Comparison of ENCODE assay signal across 19 cellular contexts in the genomic region with DNA sequence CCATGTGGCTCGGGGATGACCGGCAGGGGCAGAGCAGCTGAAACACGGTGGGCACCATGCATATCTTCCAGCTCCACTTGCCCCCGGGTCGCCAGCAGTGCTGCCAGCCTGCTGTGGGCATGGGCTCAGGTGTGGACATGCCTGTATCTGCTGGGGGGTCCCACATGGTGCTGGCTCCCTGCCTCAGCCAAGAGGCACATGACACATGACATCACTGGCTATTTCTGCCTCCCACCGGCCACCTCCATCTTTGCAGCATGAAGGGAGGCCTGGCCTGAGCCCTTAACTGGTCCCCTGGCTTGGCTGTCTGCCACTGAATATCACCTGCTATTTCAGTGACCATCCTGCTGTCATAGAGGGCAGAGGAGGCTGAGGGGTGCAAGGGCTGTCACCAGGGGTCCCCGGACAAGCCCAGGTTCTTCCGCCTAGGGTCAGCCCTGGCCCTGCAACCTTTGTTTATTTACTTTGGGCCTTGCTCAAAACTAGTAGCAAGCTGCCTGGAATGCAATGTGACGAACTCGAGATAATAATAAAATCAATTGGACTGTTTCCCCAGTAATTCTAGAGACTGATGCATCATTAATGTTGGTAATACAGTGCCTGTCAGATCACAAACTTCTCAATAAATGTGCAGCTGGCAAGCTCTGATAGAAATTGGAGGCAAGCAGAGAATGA. TPM values are rescaled to one million over a fixed set of nuclear protein-coding genes. Genes with fewer than 3 reads are reported as not detected.
DNase-seq lines count a peak whose midpoint lies in the region; ATAC-seq, FAIRE-seq and TF ChIP-seq lines count a peak whose summit lies in the region.
"Had no signal": no experiment of that assay in that cellular context is flagged by ENCODE, and none has a peak within 500 bp of the region (broad histone marks: within the 10 kb centered on the region; RNA-seq: fewer than 3 reads in every experiment).

No MANE protein-coding gene starts in this region.

- H3K79me2 ChIP-seq in K562 (ENCODE audit: control insufficient read depth, insufficient read depth, low read length): peaks cover 65% of the 10 kb centered on the region

- peak overlapping the region in 1 of 2 experiments; percentile 82; a peak in 2 of 4 replicates for H3K9ac ChIP-seq in K562 (ENCODE audit: insufficient read depth in 1 of 2, low read depth in 2 of 2, low read length in 2 of 2)
- no peak overlapping the region for H3K9ac ChIP-seq in stomach smooth muscle (ENCODE audit: low read length in 2 of 2)

- H3K27ac ChIP-seq in K562 (ENCODE audit: extremely low read depth, low read depth, low read length) (no peak overlapping the region), stomach smooth muscle (ENCODE audit: low read length) (peak overlapping the region; percentile 24)
- H3K27ac ChIP-seq: 22Rv1, brain microvascular endothelial cell had no signal

- WGBS in K562 (ENCODE audit: insufficient coverage, low coverage, missing lambda C conversion rate): 76% methylated on average over 10 of the region's 10 CpGs

- intact Hi-C loops in K562 (cut with micrococcal nuclease): no loop called here

- no peak for TF ChIP-seq EP300 in K562 (IDR thresholded peaks at IDR 0.05; ENCODE audit: low read length)

- TF ChIP-seq POLR2A in K562 (conservative IDR thresholded peaks at IDR 0.05): no peak

- CTCF ChIA-PET in K562 (lab: Yijun Ruan, JAX; ENCODE audit: low intra/inter-chr PET ratio): no interaction called here

- H3K9me1 ChIP-seq in K562 (ENCODE audit: control insufficient read depth, insufficient read depth, low read length): no peaks in the 10 kb centered on the region

- in situ Hi-C loops in K562 (cut with MboI): loop anchor here (25.0 kb wide), 1 partner anchor 90 kb away; no protein-coding TSS in a partner anchor

- H3K4me1 Mint-ChIP-seq in activated T-cell treated with anti-CD3 and anti-CD28 coated beads, Interleukin-2, amount 50 U/mL, for 72 hours (ENCODE audit: low read depth): peaks cover 27% of the 10 kb centered on the region
- H3K4me1 Mint-ChIP-seq: activated CD8-positive, alpha-beta memory T cell treated with anti-CD3 and anti-CD28 coated beads, Interleukin-2, amount 10 ng/mL, durations not matched to agents 7 days and 5 days had no signal

- no peaks in the 10 kb centered on the region for H3K27me3 Mint-ChIP-seq in activated T-cell treated with anti-CD3 and anti-CD28 coated beads, Interleukin-2, amount 50 U/mL, for 72 hours (ENCODE audit: low read depth)
- H3K27me3 Mint-ChIP-seq: activated CD8-positive, alpha-beta memory T cell treated with anti-CD3 and anti-CD28 coated beads, Interleukin-2, amount 10 ng/mL, durations not matched to agents 7 days and 5 days; CD4-positive, CD25-positive, alpha-beta regulatory T cell; stimulated activated naive CD8-positive, alpha-beta T cell treated with anti-CD3 and anti-CD28 coated beads, Interleukin-15, Interleukin-2, amounts not matched to agents 100 ng/mL and 50 ng/mL, for 24 hours; T-cell had no signal

- H3K36me3 ChIP-seq in K562 (ENCODE audit: control insufficient read depth, insufficient read depth, low read length): 0 out of 3 replicates have a peak, but pooled peaks cover 3% of the 10 kb centered on the region
- no peaks in the 10 kb centered on the region for H3K36me3 ChIP-seq in stomach smooth muscle (ENCODE audit: control insufficient read depth in 2 of 2, insufficient read depth in 2 of 2, low read length in 2 of 2)
- H3K36me3 ChIP-seq: brain microvascular endothelial cell, spleen had no signal

- ATAC-seq in K562: no peak
- ATAC-seq in left lobe of liver: peak; percentile 39
- no peak for ATAC-seq in HG03025 (IDR thresholded peaks at IDR 0.05; ENCODE audit: low FRiP score, unreplicated experiment)
- ATAC-seq in HG03571 (IDR thresholded peaks at IDR 0.05; ENCODE audit: unreplicated experiment): no peak
- no peak for ATAC-seq in activated T-cell treated with anti-CD3 and anti-CD28 coated beads, Interleukin-2, amount 50 U/mL, for 72 hours (replicated peaks in 1 of 2)
- ATAC-seq: activated CD8-positive, alpha-beta memory T cell treated with anti-CD3 and anti-CD28 coated beads, Interleukin-2, amount 10 ng/mL, durations not matched to agents 7 days and 5 days; HCT116; T-cell had no signal

- no peak for TF ChIP-seq RAD21 in K562 (CRISPR knock-in tag; conservative IDR thresholded peaks at IDR 0.05 in 1 of 2, IDR thresholded peaks at IDR 0.05 in 1 of 2)

- peak; percentile 37 for DNase-seq in NCI-H146 (lab: John Stamatoyannopoulos, UW)
- no peak for DNase-seq in NCI-H146 treated with DMSO at 0.1 percent for 48 hours (lab: John Stamatoyannopoulos, UW; ENCODE audit: unreplicated experiment)
- DNase-seq in K562 (ENCODE audit: extremely low read depth in 1 of 4, low spot score in 3 of 4): peak in 1 of 4 experiments; percentile 38
- DNase-seq in left lobe of liver (ENCODE audit: low spot score): no peak
- DNase-seq in activated T-cell treated with anti-CD3 and anti-CD28 coated beads, Interleukin-2, amount 50 U/mL, for 72 hours: no peak
- DNase-seq: activated CD8-positive, alpha-beta memory T cell treated with anti-CD3 and anti-CD28 coated beads, Interleukin-2, amount 10 ng/mL, durations not matched to agents 7 days and 5 days; activated naive CD4-positive, alpha-beta T cell treated with anti-CD3 and anti-CD28 coated beads for 36 hours; brain microvascular endothelial cell; CD4-positive, CD25-positive, alpha-beta regulatory T cell; DMS79 treated with DMSO at 0.1 percent for 48 hours; NCI-H1694; T-cell had no signal

- no peak for TF ChIP-seq CTCF in K562 (IDR thresholded peaks at IDR 0.05 in 2 of 3, conservative IDR thresholded peaks at IDR 0.05 in 1 of 3; ENCODE audit: insufficient read depth in 2 of 3, low read depth in 1 of 3, low read length in 3 of 3)

- H3K9me3 Mint-ChIP-seq in activated T-cell treated with anti-CD3 and anti-CD28 coated beads, Interleukin-2, amount 50 U/mL, for 72 hours: no peaks in the 10 kb centered on the region
- H3K9me3 Mint-ChIP-seq: activated naive CD4-positive, alpha-beta T cell treated with anti-CD3 and anti-CD28 coated beads for 36 hours; stimulated activated naive CD8-positive, alpha-beta T cell treated with anti-CD3 and anti-CD28 coated beads, Interleukin-15, Interleukin-2, amounts not matched to agents 100 ng/mL and 50 ng/mL, for 24 hours; T-cell had no signal

- H3K4me3 ChIP-seq in K562 (no peak overlapping the region), stomach smooth muscle (ENCODE audit: low read length in 2 of 2) (no peak overlapping the region)
- H3K4me3 ChIP-seq: spleen had no signal

- H3K36me3 Mint-ChIP-seq in activated T-cell treated with anti-CD3 and anti-CD28 coated beads, Interleukin-2, amount 50 U/mL, for 72 hours (ENCODE audit: insufficient read depth in 2 of 2): no peaks in the 10 kb centered on the region
- H3K36me3 Mint-ChIP-seq: activated CD8-positive, alpha-beta memory T cell treated with anti-CD3 and anti-CD28 coated beads, Interleukin-2, amount 10 ng/mL, durations not matched to agents 7 days and 5 days; CD4-positive, CD25-positive, alpha-beta regulatory T cell had no signal

- H3K27ac Mint-ChIP-seq in activated T-cell treated with anti-CD3 and anti-CD28 coated beads, Interleukin-2, amount 50 U/mL, for 72 hours: no peak overlapping the region
- H3K27ac Mint-ChIP-seq: activated CD8-positive, alpha-beta memory T cell treated with anti-CD3 and anti-CD28 coated beads, Interleukin-2, amount 10 ng/mL, durations not matched to agents 7 days and 5 days; activated naive CD4-positive, alpha-beta T cell treated with anti-CD3 and anti-CD28 coated beads for 36 hours; stimulated activated naive CD8-positive, alpha-beta T cell treated with anti-CD3 and anti-CD28 coated beads, Interleukin-15, Interleukin-2, amounts not matched to agents 100 ng/mL and 50 ng/mL, for 24 hours; T-cell had no signal

- BruUV-seq in K562 (replicated peaks; lab: Mats Ljungman, UMichigan): no TSS peak

- peaks cover 54 to 67% of the 10 kb centered on the region in 2 experiments for H3K4me1 ChIP-seq in K562 (replicated peaks in 1 of 2; ENCODE audit: control insufficient read depth in 2 of 2, insufficient read depth in 2 of 2, low read length in 2 of 2)
- peaks cover 84% of the 10 kb centered on the region for H3K4me1 ChIP-seq in stomach smooth muscle (ENCODE audit: control insufficient read depth, insufficient read depth, low read length)

- no peaks in the 10 kb centered on the region for H3K27me3 ChIP-seq in K562 (ENCODE audit: control insufficient read depth in 2 of 2, insufficient read depth in 2 of 2, low read length in 2 of 2)
- no peaks in the 10 kb centered on the region for H3K27me3 ChIP-seq in stomach smooth muscle (ENCODE audit: control insufficient read depth in 1 of 2, insufficient read depth in 2 of 2, low read length in 2 of 2)
- H3K27me3 ChIP-seq: brain microvascular endothelial cell had no signal

- no peak overlapping the region for H3K4me2 ChIP-seq in K562 (ENCODE audit: insufficient read depth, low read length)

- no peak overlapping the region for H2AFZ ChIP-seq in K562 (ENCODE audit: low read depth, low read length)

- no peak overlapping the region for H3K4me3 Mint-ChIP-seq in activated T-cell treated with anti-CD3 and anti-CD28 coated beads, Interleukin-2, amount 50 U/mL, for 72 hours
- H3K4me3 Mint-ChIP-seq: activated CD8-positive, alpha-beta memory T cell treated with anti-CD3 and anti-CD28 coated beads, Interleukin-2, amount 10 ng/mL, durations not matched to agents 7 days and 5 days; activated naive CD4-positive, alpha-beta T cell treated with anti-CD3 and anti-CD28 coated beads for 36 hours; CD4-positive, CD25-positive, alpha-beta regulatory T cell; stimulated activated naive CD8-positive, alpha-beta T cell treated with anti-CD3 and anti-CD28 coated beads, Interleukin-15, Interleukin-2, amounts not matched to agents 100 ng/mL and 50 ng/mL, for 24 hours; T-cell had no signal

- POLR2A ChIA-PET in K562 (lab: Yijun Ruan, JAX): interaction anchor here (0.5 to 1.8 kb wide), 2 partner anchors 9 to 146 kb away, joined by 3 to 9 read pairs; no protein-coding TSS in a partner anchor

- FAIRE-seq in K562 (lab: Jason Lieb, UNC): no peak

- no peaks in the 10 kb centered on the region for H3K9me3 ChIP-seq in K562 (replicated peaks; ENCODE audit: control insufficient read depth, insufficient read depth, low read depth, low read length)
- no peaks in the 10 kb centered on the region for H3K9me3 ChIP-seq in stomach smooth muscle (ENCODE audit: control insufficient read depth in 2 of 2, low read length in 2 of 2)
- H3K9me3 ChIP-seq: spleen had no signal

- peaks cover 35% of the 10 kb centered on the region; the same call in 1 of the 2 replicates for H4K20me1 ChIP-seq in K562 (replicated peaks; ENCODE audit: control insufficient read depth, insufficient read depth, low read length)

RNA-seq across cellular contexts. Expression of a gene that starts 28.4 kb away (rescaled TPM):
- total RNA-seq in K562 (2011; cell fraction: chromatin; rRNA removed; ENCODE audit: low replicate concordance): 31.4 and 71.8 TPM in 2 replicates
- 28.6 and 32.2 TPM in 2 replicates for total RNA-seq in K562 (2011; cell fraction: nucleolus; rRNA removed)
- total RNA-seq in K562 (2011; cell fraction: nucleoplasm; rRNA removed): 31.8 and 38.1 TPM in 2 replicates
- 7.0 and 7.7 TPM in 2 replicates for total RNA-seq in K562 (2014; rRNA removed)
- total RNA-seq in K562 (2014; rRNA removed; fragmentation: Illumina TruSeq; extraction: Trizol): 2.6 and 2.8 TPM in 2 replicates
- total RNA-seq in K562 (2015; rRNA removed; fragmentation: Illumina TruSeq; extraction: Trizol): 4.3 and 5.0 TPM in 2 replicates
- total RNA-seq in K562 (2021): 30.3 and 37.3 TPM in 2 replicates
- polyA plus RNA-seq in K562 (2011; rRNA removed): 3.6 and 6.2 TPM in 2 replicates
- polyA plus RNA-seq in K562 (2011; cell fraction: cytosol; rRNA removed): 5.2 and 5.4 TPM in 2 replicates
- 18.9 and 30.6 TPM in 2 replicates for polyA plus RNA-seq in K562 (2011; cell fraction: nucleus; rRNA removed)
- polyA plus RNA-seq in K562 (2012): 23.3 and 39.2 TPM in 2 replicates
- 22.9 and 25.1 TPM in 2 replicates for polyA plus RNA-seq in K562 (2014; fragmentation: Illumina TruSeq; extraction: Trizol)
- 1 to 10 TPM; 1.0 to 1.9 TPM for polyA plus RNA-seq in K562 (2014; fragmentation: Nextera tagmentation; extraction: Ambion mirVana)
- 11.0 and 11.7 TPM in 2 replicates for polyA plus RNA-seq in K562 (2014; rRNA removed)
- 5.8 and 6.7 TPM in 2 replicates for polyA minus RNA-seq in K562 (2011; rRNA and poly(A)+ RNA removed)
- polyA minus RNA-seq in K562 (2011; cell fraction: cytosol; rRNA and poly(A)+ RNA removed): 14.9 and 22.3 TPM in 2 replicates
- 17.6 and 22.4 TPM in 2 replicates for polyA minus RNA-seq in K562 (2011; cell fraction: nucleus; rRNA and poly(A)+ RNA removed)
- 15.0 TPM for total RNA-seq in left lobe of liver
- 10 to 100 TPM; 30.6 to 37.8 TPM for total RNA-seq in activated T-cell treated with anti-CD3 and anti-CD28 coated beads, Interleukin-2, amount 50 U/mL, for 72 hours
